ENCODE assay signal across 1 cellular context in genomic region chr17:27573971-27574525, GRCh38.
TF ChIP-seq lines count a peak whose summit lies in the region.

No MANE protein-coding gene starts in this region.

TF ChIP-seq in K562, 482 proteins besides CTCF, POLR2A, EP300 and RAD21 (continued from another document and continues in another):
- TF ChIP-seq ZNF655 (CRISPR knock-in tag; IDR thresholded peaks at IDR 0.05) (no peak), ZNF639 (CRISPR knock-in tag; conservative IDR thresholded peaks at IDR 0.05 in 1 of 2, IDR thresholded peaks at IDR 0.05 in 1 of 2) (0 out of 4 replicates have a peak, but pooled peaks of 1 of the 2 experiments have one; percentile 66), BACH1 (tag; IDR thresholded peaks at IDR 0.05) (peak; percentile 99), DACH1 (IDR thresholded peaks at IDR 0.05; ENCODE audit: partially characterized antibody) (peak; percentile 68), NKRF (IDR thresholded peaks at IDR 0.05; ENCODE audit: borderline replicate concordance) (0 out of 2 replicates have a peak, but pooled peaks have one; percentile 27), NFE2L1 (tag; IDR thresholded peaks at IDR 0.05; ENCODE audit: borderline replicate concordance, low read depth) (peak; percentile 100), ZNF507 (tag; conservative IDR thresholded peaks at IDR 0.05) (no peak), HMBOX1 (IDR thresholded peaks at IDR 0.05) (peak; percentile 80), SUPT5H (IDR thresholded peaks at IDR 0.05) (peak; percentile 68), POLR2AphosphoS5 (IDR thresholded peaks at IDR 0.05; ENCODE audit: control insufficient read depth, insufficient read depth, low read depth, low read length) (peak; percentile 76), HINFP (tag; conservative IDR thresholded peaks at IDR 0.05; ENCODE audit: low read depth) (no peak), KAT7 (CRISPR knock-in tag; IDR thresholded peaks at IDR 0.05; ENCODE audit: borderline replicate concordance) (no peak), LCOR (CRISPR knock-in tag; IDR thresholded peaks at IDR 0.05) (no peak; the same call in 1 of the 2 replicates), ETV5 (CRISPR knock-in tag; IDR thresholded peaks at IDR 0.05; ENCODE audit: low read depth) (peak; percentile 91), HNRNPL (IDR thresholded peaks at IDR 0.05; ENCODE audit: low read depth, low read length) (peak; percentile 62; the same call in 1 of the 2 replicates), ZNF239 (CRISPR knock-in tag; IDR thresholded peaks at IDR 0.05) (peak; percentile 58), ZNF217 (CRISPR knock-in tag; IDR thresholded peaks at IDR 0.05) (no peak), ZNF197 (CRISPR knock-in tag; IDR thresholded peaks at IDR 0.05; ENCODE audit: low read depth) (0 out of 2 replicates have a peak, but pooled peaks have one; percentile 52), SIN3B (IDR thresholded peaks at IDR 0.05; ENCODE audit: low read depth) (no peak), ZNF24 (IDR thresholded peaks at IDR 0.05) (peak; percentile 44; the same call in 1 of the 2 replicates), LARP7 (IDR thresholded peaks at IDR 0.05) (no peak), XRCC5 (IDR thresholded peaks at IDR 0.05; ENCODE audit: low read depth, low read length) (0 out of 2 replicates have a peak, but pooled peaks have one; percentile 41), PKNOX1 (IDR thresholded peaks at IDR 0.05) (peak; percentile 55), YY1 (IDR thresholded peaks at IDR 0.05; ENCODE audit: borderline replicate concordance in 1 of 3, control insufficient read depth in 1 of 3, extremely low read depth in 1 of 3, insufficient read depth in 3 of 3, insufficient read length in 1 of 3, insufficient replicate concordance in 2 of 3, low read depth in 1 of 3, low read length in 2 of 3) (peak in 1 of 3 experiments; percentile 12), SNAPC5 (CRISPR knock-in tag; IDR thresholded peaks at IDR 0.05) (no peak), TEAD4 (IDR thresholded peaks at IDR 0.05; ENCODE audit: low read length) (peak; percentile 93), TEAD4 (CRISPR knock-in tag; IDR thresholded peaks at IDR 0.05; ENCODE audit: borderline replicate concordance) (no peak), POLR2G (IDR thresholded peaks at IDR 0.05; ENCODE audit: low read depth, low read length) (peak; percentile 40; the same call in 1 of the 2 replicates), USF1 (CRISPR knock-in tag; IDR thresholded peaks at IDR 0.05) (no peak), E2F4 (CRISPR knock-in tag; IDR thresholded peaks at IDR 0.05; ENCODE audit: low read depth) (no peak), CC2D1A (IDR thresholded peaks at IDR 0.05) (peak; percentile 83; the same call in 1 of the 2 replicates), RCOR1 (IDR thresholded peaks at IDR 0.05; ENCODE audit: borderline replicate concordance in 1 of 2, low read depth in 2 of 2, low read length in 2 of 2) (peak in 1 of 2 experiments; percentile 97; a peak in 2 of 4 replicates), ZNF778 (CRISPR knock-in tag; IDR thresholded peaks at IDR 0.05) (no peak), POLR2AphosphoS2 (IDR thresholded peaks at IDR 0.05; ENCODE audit: low read length) (0 out of 2 replicates have a peak, but pooled peaks have one; percentile 15), ZBTB17 (CRISPR knock-in tag; IDR thresholded peaks at IDR 0.05) (peak; percentile 64; the same call in 1 of the 2 replicates), MTA2 (IDR thresholded peaks at IDR 0.05; ENCODE audit: low read depth) (peak; percentile 72), KHSRP (IDR thresholded peaks at IDR 0.05) (peak; percentile 65; the same call in 1 of the 2 replicates), TEAD1 (CRISPR knock-in tag; IDR thresholded peaks at IDR 0.05) (peak in 1 of 2 experiments; percentile 88; a peak in 2 of 4 replicates), ZNF263 (CRISPR knock-in tag; IDR thresholded peaks at IDR 0.05; ENCODE audit: borderline replicate concordance) (no peak), ARNT (IDR thresholded peaks at IDR 0.05) (peak; percentile 87 to 90; a peak in 3 of 4 replicates), SLC30A9 (CRISPR knock-in tag; IDR thresholded peaks at IDR 0.05) (no peak), ERF (CRISPR knock-in tag; IDR thresholded peaks at IDR 0.05) (0 out of 2 replicates have a peak, but pooled peaks have one; percentile 28), PURB (CRISPR knock-in tag; IDR thresholded peaks at IDR 0.05; ENCODE audit: low read depth) (no peak), HDAC3 (IDR thresholded peaks at IDR 0.05; ENCODE audit: borderline replicate concordance, partially characterized antibody) (peak; percentile 89), BHLHE40 (IDR thresholded peaks at IDR 0.05; ENCODE audit: low read length) (peak; percentile 17; the same call in 1 of the 2 replicates), ARID1B (IDR thresholded peaks at IDR 0.05) (peak; percentile 97), GATAD2B (IDR thresholded peaks at IDR 0.05; ENCODE audit: borderline replicate concordance) (no peak; the same call in 1 of the 2 replicates), FOSL1 (tag; conservative IDR thresholded peaks at IDR 0.05) (peak; percentile 91), UBTF (IDR thresholded peaks at IDR 0.05; ENCODE audit: borderline replicate concordance in 1 of 2, low read depth in 2 of 2, low read length in 2 of 2) (peak in 1 of 2 experiments; percentile 62; a peak in 1 of 4 replicates), ELF4 (CRISPR knock-in tag; IDR thresholded peaks at IDR 0.05) (peak; percentile 77; the same call in 1 of the 2 replicates), STAT5B (CRISPR knock-in tag; IDR thresholded peaks at IDR 0.05) (no peak), NFE2 (IDR thresholded peaks at IDR 0.05; ENCODE audit: low read depth) (peak; percentile 100), ZBTB9 (CRISPR knock-in tag; IDR thresholded peaks at IDR 0.05) (peak; percentile 82; the same call in 1 of the 2 replicates), TEAD2 (tag; IDR thresholded peaks at IDR 0.05) (no peak)
